ENCODE assay signal across 14 cellular contexts in the genomic region with DNA sequence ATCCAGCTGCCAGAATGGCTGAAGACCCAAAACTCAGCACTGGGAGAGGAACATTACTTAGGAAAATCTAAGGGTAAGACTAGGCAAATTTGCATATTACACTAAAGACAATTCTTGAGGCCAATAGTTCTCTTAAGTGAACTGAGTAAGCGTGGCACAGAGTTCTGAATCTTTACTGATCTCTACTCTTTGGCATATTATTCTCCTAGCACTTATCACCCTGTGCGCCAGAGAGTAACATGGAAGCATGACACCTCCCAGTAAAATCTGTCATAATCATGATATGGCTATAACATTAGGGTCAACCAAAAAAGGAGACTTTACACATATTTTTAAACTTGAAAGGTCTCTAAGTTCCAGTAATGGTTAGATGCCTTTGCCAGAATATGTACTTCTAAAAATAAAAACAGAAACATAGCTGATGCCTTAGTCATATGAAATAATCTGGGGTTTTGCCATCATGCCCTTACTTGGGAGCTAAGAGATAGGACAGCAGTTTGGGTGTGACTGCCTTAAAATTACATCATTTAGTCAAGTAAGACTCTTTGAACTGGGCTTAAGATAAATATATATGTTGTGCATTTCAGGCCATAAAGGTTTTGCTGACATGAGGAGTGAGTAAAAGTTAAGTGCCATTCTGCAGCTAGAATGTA.
DNase-seq lines count a peak whose midpoint lies in the region; ATAC-seq and TF ChIP-seq lines count a peak whose summit lies in the region.
"Had no signal": no experiment of that assay in that cellular context is flagged by ENCODE, and none has a peak within 500 bp of the region (broad histone marks: within the 10 kb centered on the region; RNA-seq: fewer than 3 reads in every experiment).

No MANE protein-coding gene starts in this region.

- CTCF ChIA-PET in HEK293T (lab: Yijun Ruan, JAX), result no interaction called here

- H4K12ac ChIP-seq in trophoblast cell (ENCODE audit: low read depth, low read length), result no peak overlapping the region

- WGBS in trophoblast cell (ENCODE audit: extremely low coverage, insufficient coverage, insufficient read length), result no CpG with 5 or more reads among the region's 2 CpGs

- H3K18ac ChIP-seq in trophoblast cell (ENCODE audit: low read length), result no peak overlapping the region

- H3K9ac ChIP-seq in trophoblast cell (ENCODE audit: low read length), result no peak overlapping the region

- peaks cover 7% of the 10 kb centered on the region for H3K36me3 Mint-ChIP-seq in nephron progenitor cell (ENCODE audit: low read depth)

- H3K79me2 ChIP-seq in trophoblast cell (ENCODE audit: control insufficient read depth, insufficient read depth, low read length, poor library complexity), result no peaks in the 10 kb centered on the region

- H4K91ac ChIP-seq in trophoblast cell (ENCODE audit: low read depth, low read length), result no peak overlapping the region

- H3K4me1 Mint-ChIP-seq in nephron progenitor cell, result no peaks in the 10 kb centered on the region

- no peak overlapping the region for H2BK5ac ChIP-seq in trophoblast cell (ENCODE audit: low read depth, low read length, poor library complexity)

- POLR2A ChIA-PET in HEK293T (lab: Yijun Ruan, JAX), result no interaction called here

- H3K79me1 ChIP-seq in trophoblast cell (ENCODE audit: low read length), result no peaks in the 10 kb centered on the region

- no peak overlapping the region for H3K14ac ChIP-seq in trophoblast cell (ENCODE audit: low read length)

- no peak overlapping the region for H3K4me3 Mint-ChIP-seq in nephron progenitor cell
- H3K4me3 Mint-ChIP-seq: activated naive CD8-positive, alpha-beta T cell treated with anti-CD3 and anti-CD28 coated beads, Interleukin-2, amount 50 U/mL, for 24 hours; CD8-positive, alpha-beta T cell had no signal

- H3K9me3 ChIP-seq in RWPE2 (ENCODE audit: severe bottlenecking) (no peaks in the 10 kb centered on the region), trophoblast cell (ENCODE audit: insufficient read depth, low read depth, low read length) (no peaks in the 10 kb centered on the region)

- ATAC-seq in RWPE2 (ENCODE audit: low read depth), result peak; percentile 53
- ATAC-seq: activated naive CD8-positive, alpha-beta T cell treated with anti-CD3 and anti-CD28 coated beads, Interleukin-2, amount 50 U/mL, for 24 hours; CD8-positive, alpha-beta T cell had no signal

- peak overlapping the region; percentile 47 for H3K23ac ChIP-seq in trophoblast cell (ENCODE audit: low read length)

- H3K4me2 ChIP-seq in trophoblast cell (ENCODE audit: low read length), result no peak overlapping the region

- H3K36me3 ChIP-seq in RWPE2 (ENCODE audit: low read depth) (no peaks in the 10 kb centered on the region), trophoblast cell (ENCODE audit: control insufficient read depth in 1 of 2, insufficient read depth in 2 of 2, low read length in 2 of 2) (peaks cover 0 to 2% of the 10 kb centered on the region in 2 experiments)

- no peak overlapping the region for H2BK12ac ChIP-seq in trophoblast cell (ENCODE audit: low read length)

- H2AK5ac ChIP-seq in trophoblast cell (ENCODE audit: low read length), result no peak overlapping the region

- H3K27ac Mint-ChIP-seq in nephron progenitor cell, result no peak overlapping the region
- H3K27ac Mint-ChIP-seq: activated naive CD8-positive, alpha-beta T cell treated with anti-CD3 and anti-CD28 coated beads, Interleukin-2, amount 50 U/mL, for 24 hours; CD8-positive, alpha-beta T cell had no signal

- H2AFZ ChIP-seq in trophoblast cell (ENCODE audit: insufficient read depth, low read length, poor library complexity), result no peak overlapping the region

- H3K4me1 ChIP-seq in RWPE2 (ENCODE audit: insufficient read depth, poor library complexity, severe bottlenecking) (no peaks in the 10 kb centered on the region), trophoblast cell (ENCODE audit: control insufficient read depth in 1 of 2, insufficient read depth in 2 of 2, low read length in 2 of 2) (no peaks in the 10 kb centered on the region)

- no peak overlapping the region for H4K8ac ChIP-seq in trophoblast cell (ENCODE audit: low read depth, low read length)

- no peaks in the 10 kb centered on the region for H3K9me3 Mint-ChIP-seq in nephron progenitor cell
- H3K9me3 Mint-ChIP-seq: activated naive CD8-positive, alpha-beta T cell treated with anti-CD3 and anti-CD28 coated beads, Interleukin-2, amount 50 U/mL, for 24 hours; CD8-positive, alpha-beta T cell had no signal

- peak; percentile 94 for DNase-seq in EH (ENCODE audit: low read depth)
- no peak for DNase-seq in RWPE2 (ENCODE audit: low spot score)
- peak; percentile 89 for DNase-seq in fibroblast of pulmonary artery (ENCODE audit: low read depth)
- DNase-seq in trophoblast cell, result no peak
- no peak for DNase-seq in HEK293T (ENCODE audit: extremely low spot score)
- DNase-seq in NCI-H82 treated with DMSO at 0.1 percent for 48 hours (lab: John Stamatoyannopoulos, UW; ENCODE audit: unreplicated experiment), result no peak
- DNase-seq in nephron progenitor cell, result no peak
- no peak for DNase-seq in effector CD4-positive, alpha-beta T cell
- DNase-seq: activated CD8-positive, alpha-beta memory T cell treated with anti-CD3 and anti-CD28 coated beads, Interleukin-2, amount 50 U/mL, for 4 hours; activated naive CD8-positive, alpha-beta T cell treated with anti-CD3 and anti-CD28 coated beads, Interleukin-2, amount 50 U/mL, for 24 hours; CD8-positive, alpha-beta T cell; NCI-H510A; SHP77 treated with DMSO at 0.1 percent for 48 hours; stimulated activated CD8-positive, alpha-beta memory T cell treated with anti-CD3 and anti-CD28 coated beads, Interleukin-4, amount 100 ng/mL, for 48 hours had no signal

- no peak overlapping the region for H3K4ac ChIP-seq in trophoblast cell (ENCODE audit: low read depth, low read length)

- TF ChIP-seq CTCF in RWPE2 (IDR thresholded peaks at IDR 0.05; ENCODE audit: poor library complexity, severe bottlenecking) (no peak), fibroblast of pulmonary artery (IDR thresholded peaks at IDR 0.05; ENCODE audit: low read length, missing control alignments) (no peak), nephron progenitor cell (IDR thresholded peaks at IDR 0.05) (no peak)

- no peak overlapping the region for H3K4me3 ChIP-seq in RWPE2 (ENCODE audit: severe bottlenecking)
- H3K4me3 ChIP-seq in fibroblast of pulmonary artery (replicated peaks; ENCODE audit: low read depth, low read length), result no peak overlapping the region
- H3K4me3 ChIP-seq in trophoblast cell (ENCODE audit: low read depth, low read length), result no peak overlapping the region

- H3K27me3 Mint-ChIP-seq in nephron progenitor cell (ENCODE audit: low read depth, poor library complexity), result no peaks in the 10 kb centered on the region
- H3K27me3 Mint-ChIP-seq: activated naive CD8-positive, alpha-beta T cell treated with anti-CD3 and anti-CD28 coated beads, Interleukin-2, amount 50 U/mL, for 24 hours had no signal

- H3K27ac ChIP-seq in RWPE2 (ENCODE audit: poor library complexity, severe bottlenecking), result no peak overlapping the region
- H3K27ac ChIP-seq in trophoblast cell (ENCODE audit: low read depth, low read length), result no peak overlapping the region

- no peak overlapping the region for H2BK120ac ChIP-seq in trophoblast cell (ENCODE audit: insufficient read depth, low read length, poor library complexity)

- no peaks in the 10 kb centered on the region for H3K27me3 ChIP-seq in RWPE2 (ENCODE audit: insufficient read depth, poor library complexity, severe bottlenecking)
- no peaks in the 10 kb centered on the region for H3K27me3 ChIP-seq in trophoblast cell (ENCODE audit: insufficient read depth, low read length)

TF ChIP-seq in HEK293T, 16 proteins besides CTCF, POLR2A, EP300 and RAD21:
- TF ChIP-seq TARDBP (IDR thresholded peaks at IDR 0.05), result no peak
- TF ChIP-seq SP1 (IDR thresholded peaks at IDR 0.05), result no peak
- TF ChIP-seq NFRKB (IDR thresholded peaks at IDR 0.05), result no peak
- TF ChIP-seq ARNT (IDR thresholded peaks at IDR 0.05), result no peak
- no peak for TF ChIP-seq HDGF (IDR thresholded peaks at IDR 0.05; ENCODE audit: borderline replicate concordance)
- TF ChIP-seq ZNF384 (IDR thresholded peaks at IDR 0.05), result no peak
- TF ChIP-seq ELF4 (IDR thresholded peaks at IDR 0.05), result no peak
- TF ChIP-seq BHLHE40 (IDR thresholded peaks at IDR 0.05; ENCODE audit: borderline replicate concordance), result no peak
- TF ChIP-seq SUZ12 (IDR thresholded peaks at IDR 0.05), result no peak
- TF ChIP-seq LEF1 (IDR thresholded peaks at IDR 0.05; ENCODE audit: borderline replicate concordance), result no peak
- no peak for TF ChIP-seq FOXK2 (IDR thresholded peaks at IDR 0.05)
- no peak for TF ChIP-seq PKNOX1 (IDR thresholded peaks at IDR 0.05)
- TF ChIP-seq FOXA1 (IDR thresholded peaks at IDR 0.05), result no peak
- TF ChIP-seq CTBP1 (IDR thresholded peaks at IDR 0.05; ENCODE audit: borderline replicate concordance), result no peak
- TF ChIP-seq L3MBTL2 (conservative IDR thresholded peaks at IDR 0.05), result no peak
- no peak for TF ChIP-seq FOXM1 (IDR thresholded peaks at IDR 0.05; ENCODE audit: borderline replicate concordance)

Comparison
In these comparisons a context has a peak if more than half of its experiments do, and no peak if none do; other contexts are left out.
1. DNase-seq: peak in EH (single experiment) and fibroblast of pulmonary artery (single experiment); none in RWPE2 (single experiment), trophoblast cell (0 of 2), HEK293T (single experiment), NCI-H82 treated with DMSO at 0.1 percent for 48 hours (single experiment), nephron progenitor cell (single experiment) and effector CD4-positive, alpha-beta T cell (single experiment).